ENCODE assay signal across 25 cellular contexts in the genomic region with DNA sequence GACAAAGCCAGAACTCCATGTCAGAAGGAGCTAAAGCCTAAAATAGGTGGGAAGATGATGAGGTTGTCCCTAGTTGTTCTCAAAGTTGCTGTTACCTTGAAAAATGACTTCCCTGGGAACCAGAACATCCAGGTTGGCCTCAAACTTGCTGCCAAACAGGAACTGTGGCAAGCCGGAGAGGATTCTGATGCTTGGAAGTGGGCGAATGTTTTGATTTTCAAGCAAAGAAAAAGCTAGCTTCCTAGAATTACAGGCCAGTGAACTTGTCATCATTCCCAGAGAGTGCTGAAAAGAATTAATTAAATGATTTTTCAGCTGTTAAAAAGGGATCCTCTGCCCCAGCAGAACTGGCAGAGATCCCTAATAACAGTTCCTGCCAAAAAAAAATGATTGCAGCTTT.
DNase-seq lines count a peak whose midpoint lies in the region; ATAC-seq and TF ChIP-seq lines count a peak whose summit lies in the region.
"Had no signal": no experiment of that assay in that cellular context is flagged by ENCODE, and none has a peak within 500 bp of the region (broad histone marks: within the 10 kb centered on the region; RNA-seq: fewer than 3 reads in every experiment).

No MANE protein-coding gene starts in this region.

- ATAC-seq in activated T-helper 17 cell treated with anti-CD3 and anti-CD28 coated beads, Interleukin-2, amount 50 U/mL, for 72 hours (replicated peaks) = no peak
- ATAC-seq: left cardiac atrium had no signal

- 24% methylated on average over 2 of the region's 2 CpGs for WGBS in prostate gland

- CTCF ChIA-PET in activated CD4-positive, alpha-beta memory T cell treated with anti-CD3 and anti-CD28 coated beads for 36 hours (lab: Charles Lee) = no interaction called here

- H3K27me3 ChIP-seq in prostate gland (replicated peaks; ENCODE audit: insufficient read depth) = no peaks in the 10 kb centered on the region
- H3K27me3 ChIP-seq: esophagus squamous epithelium, gastrocnemius medialis, SJCRH30, upper lobe of left lung had no signal

- no peaks in the 10 kb centered on the region for H3K9me3 ChIP-seq in prostate gland
- H3K9me3 ChIP-seq: esophagus squamous epithelium, gastrocnemius medialis, SJCRH30, upper lobe of left lung had no signal

- H3K4me3 ChIP-seq in fibroblast of the aortic adventitia (ENCODE audit: low read depth, low read length) = no peak overlapping the region
- H3K4me3 ChIP-seq in prostate gland = no peak overlapping the region
- H3K4me3 ChIP-seq: esophagus squamous epithelium, gastrocnemius medialis, SJCRH30, upper lobe of left lung had no signal

- H3K36me3 Mint-ChIP-seq in activated T-helper 17 cell treated with anti-CD3 and anti-CD28 coated beads, Interleukin-2, amount 50 U/mL, for 72 hours (ENCODE audit: low read depth) = no peaks in the 10 kb centered on the region
- H3K36me3 Mint-ChIP-seq in nephron (ENCODE audit: low read depth) (peaks cover 32% of the 10 kb centered on the region), type B pancreatic cell (peaks cover 13% of the 10 kb centered on the region)
- no peaks in the 10 kb centered on the region for H3K36me3 Mint-ChIP-seq in activated CD4-positive, alpha-beta memory T cell treated with anti-CD3 and anti-CD28 coated beads for 36 hours

- TF ChIP-seq POLR2A in prostate gland (IDR thresholded peaks at IDR 0.05) = no peak

- no peak overlapping the region for H3K27ac ChIP-seq in prostate gland
- H3K27ac ChIP-seq: esophagus squamous epithelium, SJCRH30, upper lobe of left lung had no signal

- no peaks in the 10 kb centered on the region for H3K27me3 Mint-ChIP-seq in activated T-helper 17 cell treated with anti-CD3 and anti-CD28 coated beads, Interleukin-2, amount 50 U/mL, for 72 hours
- H3K27me3 Mint-ChIP-seq in nephron (ENCODE audit: low read depth) (peaks cover 3% of the 10 kb centered on the region), type B pancreatic cell (no peaks in the 10 kb centered on the region)
- H3K27me3 Mint-ChIP-seq in activated CD4-positive, alpha-beta memory T cell treated with anti-CD3 and anti-CD28 coated beads for 36 hours = no peaks in the 10 kb centered on the region
- H3K27me3 Mint-ChIP-seq: activated naive CD8-positive, alpha-beta T cell; dendritic cell treated with granulocyte-macrophage colony-stimulating factor and Interleukin-4, amounts not matched to agents 40 ng/mL and 50 ng/mL, for 4 days had no signal

- no peak for TF ChIP-seq CTCF in fibroblast of the aortic adventitia (IDR thresholded peaks at IDR 0.05; ENCODE audit: insufficient read depth, low read length)
- no peak for TF ChIP-seq CTCF in nephron (IDR thresholded peaks at IDR 0.05; ENCODE audit: unreplicated experiment in 3 of 3)
- no peak for TF ChIP-seq CTCF in type B pancreatic cell (conservative IDR thresholded peaks at IDR 0.05)
- no peak for TF ChIP-seq CTCF in prostate gland (IDR thresholded peaks at IDR 0.05)

- peak overlapping the region; percentile 39 for H3K27ac Mint-ChIP-seq in activated T-helper 17 cell treated with anti-CD3 and anti-CD28 coated beads, Interleukin-2, amount 50 U/mL, for 72 hours
- H3K27ac Mint-ChIP-seq in nephron (peak overlapping the region in 2 of 3 experiments; percentile 37 to 53), type B pancreatic cell (peak overlapping the region; percentile 68)
- no peak overlapping the region for H3K27ac Mint-ChIP-seq in activated CD4-positive, alpha-beta memory T cell treated with anti-CD3 and anti-CD28 coated beads for 36 hours
- H3K27ac Mint-ChIP-seq: activated naive CD8-positive, alpha-beta T cell; dendritic cell treated with granulocyte-macrophage colony-stimulating factor and Interleukin-4, amounts not matched to agents 40 ng/mL and 50 ng/mL, for 4 days had no signal

- DNase-seq in fibroblast of the aortic adventitia (ENCODE audit: low read depth) (peak; percentile 15), type B pancreatic cell (ENCODE audit: extremely low spot score, unreplicated experiment) (no peak), prostate gland (ENCODE audit: low spot score) (no peak), GDM1 (lab: John Stamatoyannopoulos, UW) (no peak)
- no peak for DNase-seq in activated CD4-positive, alpha-beta memory T cell treated with anti-CD3 and anti-CD28 coated beads for 36 hours
- DNase-seq: activated CD4-positive, alpha-beta T cell treated with anti-CD3 and anti-CD28 coated beads for 48 hours; activated effector memory CD4-positive, alpha-beta T cell treated with Interleukin-2 at 50 U/mL for 16 hours; aorta; COR-L47; endodermal cell; esophagus squamous epithelium; gastrocnemius medialis; Kasumi-1; left cardiac atrium; NCI-H1417 treated with DMSO at 0.1 percent for 48 hours; NCI-H774; RPMI8226; SJCRH30; stimulated activated CD4-positive, alpha-beta T cell treated with anti-CD3 and anti-CD28 coated beads, Interleukin-4, amount 100 ng/mL, for 4 hours; T1000; upper lobe of left lung had no signal

- H3K4me3 Mint-ChIP-seq in activated T-helper 17 cell treated with anti-CD3 and anti-CD28 coated beads, Interleukin-2, amount 50 U/mL, for 72 hours = no peak overlapping the region
- no peak overlapping the region for H3K4me3 Mint-ChIP-seq in nephron
- H3K4me3 Mint-ChIP-seq in type B pancreatic cell = peak overlapping the region; percentile 12
- H3K4me3 Mint-ChIP-seq in activated CD4-positive, alpha-beta memory T cell treated with anti-CD3 and anti-CD28 coated beads for 36 hours = no peak overlapping the region
- H3K4me3 Mint-ChIP-seq: activated naive CD8-positive, alpha-beta T cell; dendritic cell treated with granulocyte-macrophage colony-stimulating factor and Interleukin-4, amounts not matched to agents 40 ng/mL and 50 ng/mL, for 4 days; endodermal cell had no signal

- no peaks in the 10 kb centered on the region for H3K9me3 Mint-ChIP-seq in activated T-helper 17 cell treated with anti-CD3 and anti-CD28 coated beads, Interleukin-2, amount 50 U/mL, for 72 hours
- no peaks in the 10 kb centered on the region for H3K9me3 Mint-ChIP-seq in nephron
- H3K9me3 Mint-ChIP-seq in type B pancreatic cell = no peaks in the 10 kb centered on the region
- H3K9me3 Mint-ChIP-seq in activated CD4-positive, alpha-beta memory T cell treated with anti-CD3 and anti-CD28 coated beads for 36 hours = no peaks in the 10 kb centered on the region
- H3K9me3 Mint-ChIP-seq: dendritic cell treated with granulocyte-macrophage colony-stimulating factor and Interleukin-4, amounts not matched to agents 40 ng/mL and 50 ng/mL, for 4 days; endodermal cell had no signal

- no peaks in the 10 kb centered on the region for H3K36me3 ChIP-seq in prostate gland
- H3K36me3 ChIP-seq: esophagus squamous epithelium, gastrocnemius medialis, SJCRH30, upper lobe of left lung had no signal

- POLR2A ChIA-PET in activated CD4-positive, alpha-beta memory T cell treated with anti-CD3 and anti-CD28 coated beads for 36 hours (lab: Charles Lee) = no interaction called here

- H3K4me1 ChIP-seq in prostate gland (replicated peaks) = no peaks in the 10 kb centered on the region
- H3K4me1 ChIP-seq: SJCRH30, upper lobe of left lung had no signal

- peaks cover 6% of the 10 kb centered on the region for H3K4me1 Mint-ChIP-seq in activated T-helper 17 cell treated with anti-CD3 and anti-CD28 coated beads, Interleukin-2, amount 50 U/mL, for 72 hours
- H3K4me1 Mint-ChIP-seq in nephron (peaks cover 18% of the 10 kb centered on the region), type B pancreatic cell (ENCODE audit: unreplicated experiment) (peaks cover 7% of the 10 kb centered on the region)
- H3K4me1 Mint-ChIP-seq in activated CD4-positive, alpha-beta memory T cell treated with anti-CD3 and anti-CD28 coated beads for 36 hours (ENCODE audit: low read depth) = peaks cover 5% of the 10 kb centered on the region
- H3K4me1 Mint-ChIP-seq: endodermal cell had no signal

- intact Hi-C loops in prostate gland (cut with DNase I) = no loop called here
- intact Hi-C loops in activated CD4-positive, alpha-beta memory T cell treated with anti-CD3 and anti-CD28 coated beads for 36 hours (cut with micrococcal nuclease) = no loop called here
